Comparison of ENCODE assay signal across 21 cellular contexts in the genomic region with DNA sequence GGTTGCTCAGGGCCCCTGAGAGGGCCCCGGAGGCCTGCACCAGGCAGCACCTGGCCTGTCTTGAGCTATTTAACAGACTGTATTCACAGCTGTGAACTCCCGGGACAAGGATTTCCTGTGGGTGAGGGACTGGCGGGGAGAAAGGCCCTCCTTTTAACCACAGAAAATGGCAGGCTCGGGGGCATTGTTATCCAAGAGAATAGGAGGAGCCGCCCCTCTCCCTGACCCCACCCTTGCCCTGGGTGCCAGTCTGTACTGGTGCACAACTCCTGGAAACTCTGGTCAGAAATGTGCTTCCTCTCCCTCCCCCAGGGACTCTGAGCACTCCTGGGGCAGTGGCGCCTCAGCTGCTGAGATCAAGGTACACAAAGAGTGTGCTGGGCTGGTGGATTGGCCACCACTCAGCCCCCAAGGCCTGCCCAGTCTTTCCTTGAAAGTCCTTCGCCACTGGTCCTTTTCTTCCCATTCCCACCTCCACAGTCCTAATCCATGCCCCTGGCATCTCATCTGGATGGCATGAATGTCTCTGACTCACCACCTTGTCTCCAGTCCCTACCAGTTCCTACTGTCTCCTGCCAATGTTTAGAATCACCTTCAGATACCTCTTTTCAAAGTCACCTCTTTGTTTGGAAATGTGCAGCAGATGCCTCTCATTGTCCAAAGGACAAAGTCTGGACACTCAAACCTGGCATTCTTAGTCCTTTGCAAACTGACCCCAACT. TPM values are rescaled to one million over a fixed set of nuclear protein-coding genes. Genes with fewer than 3 reads are reported as not detected.
DNase-seq lines count a peak whose midpoint lies in the region; ATAC-seq, FAIRE-seq and TF ChIP-seq lines count a peak whose summit lies in the region.
"Had no signal": no experiment of that assay in that cellular context is flagged by ENCODE, and none has a peak within 500 bp of the region (broad histone marks: within the 10 kb centered on the region; RNA-seq: fewer than 3 reads in every experiment).

No MANE protein-coding gene starts in this region.

- H3K27me3 ChIP-seq in breast epithelium (no peaks in the 10 kb centered on the region), mammary epithelial cell (ENCODE audit: insufficient read depth, low read length) (no peaks in the 10 kb centered on the region), keratinocyte (ENCODE audit: control insufficient read depth, extremely low read depth, insufficient read depth, low read length) (no peaks in the 10 kb centered on the region), aorta (ENCODE audit: control insufficient read depth in 1 of 2, insufficient read depth in 2 of 2, low read length in 1 of 2) (no peaks in the 10 kb centered on the region)

- H3K9ac ChIP-seq in mammary epithelial cell (ENCODE audit: insufficient read depth, low read length), result no peak overlapping the region
- no peak overlapping the region for H3K9ac ChIP-seq in keratinocyte (ENCODE audit: control insufficient read depth, extremely low read depth, insufficient read depth, low read length)

- ATAC-seq in aorta (ENCODE audit: low FRiP score), result peak; percentile 25
- no peak for ATAC-seq in HG02588 (IDR thresholded peaks at IDR 0.05; ENCODE audit: unreplicated experiment)
- ATAC-seq: activated T-cell treated with anti-CD3 and anti-CD28 coated beads, Interleukin-2, amount 50 U/mL, for 4 hours; stimulated activated naive CD8-positive, alpha-beta T cell treated with anti-CD3 and anti-CD28 coated beads, Interleukin-15, Interleukin-2, amounts not matched to agents 100 U/mL and 50 U/mL, for 24 hours had no signal

- BruUV-seq in MCF 10A (replicated peaks; lab: Mats Ljungman, UMichigan) (no TSS peak), mammary epithelial cell (replicated peaks; lab: Mats Ljungman, UMichigan) (no TSS peak)

- peak; percentile 75 for FAIRE-seq in keratinocyte (lab: Jason Lieb, UNC)
- FAIRE-seq: A549, TTC549, urothelium cell line had no signal

- H3K9me3 ChIP-seq in breast epithelium, result no peaks in the 10 kb centered on the region
- no peaks in the 10 kb centered on the region for H3K9me3 ChIP-seq in mammary epithelial cell (replicated peaks; ENCODE audit: insufficient read depth, low read length)
- H3K9me3 ChIP-seq in keratinocyte (ENCODE audit: control insufficient read depth, low read depth, low read length), result no peaks in the 10 kb centered on the region
- no peaks in the 10 kb centered on the region for H3K9me3 ChIP-seq in aorta (ENCODE audit: control insufficient read depth, low read length)
- H3K9me3 ChIP-seq: A549, prostate gland had no signal

- H3K27ac Mint-ChIP-seq in MCF 10A (ENCODE audit: low read depth, unreplicated experiment), result no peak overlapping the region
- no peak overlapping the region for H3K27ac Mint-ChIP-seq in T-helper 2 cell treated with Interferon-gamma antibody and Interleukin-4, amounts not matched to agents 5 μg/mL and 100 μg/mL, for 36 hours
- H3K27ac Mint-ChIP-seq: activated CD4-positive, alpha-beta memory T cell treated with anti-CD3 and anti-CD28 coated beads for 36 hours; activated naive CD8-positive, alpha-beta T cell; CD14-positive monocyte; naive B cell had no signal

- DNase-seq in MCF 10A (ENCODE audit: unreplicated experiment) (peak; percentile 63), breast epithelium (ENCODE audit: low spot score in 2 of 2) (no peak), mammary epithelial cell (peak; percentile 33), keratinocyte (ENCODE audit: low read depth, low spot score) (no peak), aorta (no peak), COR-L47 (lab: John Stamatoyannopoulos, UW) (no peak)
- DNase-seq in T-helper 2 cell treated with Interferon-gamma antibody and Interleukin-4, amounts not matched to agents 5 μg/mL and 100 μg/mL, for 36 hours (ENCODE audit: low spot score), result no peak
- DNase-seq: activated CD4-positive, alpha-beta memory T cell treated with anti-CD3 and anti-CD28 coated beads for 36 hours; activated T-cell treated with anti-CD3 and anti-CD28 coated beads, Interleukin-2, amount 50 U/mL, for 4 hours; EL; KG1; naive B cell; NCI-H1694 treated with DMSO at 0.1 percent for 48 hours; stimulated activated naive CD8-positive, alpha-beta T cell treated with anti-CD3 and anti-CD28 coated beads, Interleukin-15, Interleukin-2, amounts not matched to agents 100 U/mL and 50 U/mL, for 24 hours had no signal

- no peaks in the 10 kb centered on the region for H3K27me3 Mint-ChIP-seq in MCF 10A (ENCODE audit: insufficient read depth, unreplicated experiment)
- peaks cover 44% of the 10 kb centered on the region for H3K27me3 Mint-ChIP-seq in T-helper 2 cell treated with Interferon-gamma antibody and Interleukin-4, amounts not matched to agents 5 μg/mL and 100 μg/mL, for 36 hours (ENCODE audit: low read depth)

- peaks cover 8% of the 10 kb centered on the region for H3K4me1 Mint-ChIP-seq in MCF 10A (ENCODE audit: insufficient read depth, unreplicated experiment)
- H3K4me1 Mint-ChIP-seq in T-helper 2 cell treated with Interferon-gamma antibody and Interleukin-4, amounts not matched to agents 5 μg/mL and 100 μg/mL, for 36 hours (ENCODE audit: low read depth), result peaks cover 10% of the 10 kb centered on the region

- H3K36me3 ChIP-seq in breast epithelium (no peaks in the 10 kb centered on the region), mammary epithelial cell (ENCODE audit: insufficient read depth, low read length) (no peaks in the 10 kb centered on the region), keratinocyte (ENCODE audit: control insufficient read depth in 2 of 2, extremely low read depth in 1 of 2, insufficient read depth in 2 of 2, low read length in 2 of 2) (no peaks in the 10 kb centered on the region), aorta (ENCODE audit: control insufficient read depth in 1 of 2, insufficient read depth in 2 of 2, low read length in 1 of 2) (no peaks in the 10 kb centered on the region)
- H3K36me3 ChIP-seq: prostate gland had no signal

- in situ Hi-C loops in mammary epithelial cell (cut with MboI; ENCODE audit: low sequenced_read_pairs in 2 of 2), result no loop called here

- H3K4me2 ChIP-seq in mammary epithelial cell (ENCODE audit: insufficient read depth, low read depth, low read length) (no peak overlapping the region), keratinocyte (ENCODE audit: control insufficient read depth, extremely low read depth, insufficient read depth, low read depth, low read length) (peak overlapping the region; percentile 22)
- H3K4me2 ChIP-seq: A549 had no signal

- intact Hi-C loops in MCF 10A (cut with micrococcal nuclease), result no loop called here
- intact Hi-C loops in breast epithelium (cut with DNase I; ENCODE audit: low total_unique reads), result no loop called here
- intact Hi-C loops in mammary epithelial cell (cut with micrococcal nuclease), result no loop called here
- intact Hi-C loops in aorta (cut with DNase I), result no loop called here

- POLR2A ChIA-PET in MCF 10A (lab: Yijun Ruan, JAX), result no interaction called here

- H3K36me3 Mint-ChIP-seq in MCF 10A (ENCODE audit: insufficient read depth, unreplicated experiment), result peaks cover 4% of the 10 kb centered on the region
- no peaks in the 10 kb centered on the region for H3K36me3 Mint-ChIP-seq in T-helper 2 cell treated with Interferon-gamma antibody and Interleukin-4, amounts not matched to agents 5 μg/mL and 100 μg/mL, for 36 hours (ENCODE audit: low read depth)
- H3K36me3 Mint-ChIP-seq: activated CD4-positive, alpha-beta memory T cell treated with anti-CD3 and anti-CD28 coated beads for 36 hours; activated naive CD8-positive, alpha-beta T cell; CD14-positive monocyte had no signal

- TF ChIP-seq CTCF in MCF 10A (IDR thresholded peaks at IDR 0.05; ENCODE audit: unreplicated experiment), result no peak
- no peak for TF ChIP-seq CTCF in breast epithelium (IDR thresholded peaks at IDR 0.05)
- TF ChIP-seq CTCF in mammary epithelial cell (conservative IDR thresholded peaks at IDR 0.05 in 1 of 2, IDR thresholded peaks at IDR 0.05 in 1 of 2; ENCODE audit: extremely low read depth in 1 of 2, insufficient read depth in 1 of 2, low read depth in 1 of 2, low read length in 2 of 2), result no peak
- no peak for TF ChIP-seq CTCF in keratinocyte (optimal IDR thresholded peaks at IDR 0.05 in 1 of 3, IDR thresholded peaks at IDR 0.05 in 1 of 3, conservative IDR thresholded peaks at IDR 0.05 in 1 of 3; ENCODE audit: extremely low read depth in 1 of 3, insufficient read depth in 2 of 3, low read length in 3 of 3)

- 52% methylated on average over 5 of the region's 7 CpGs for WGBS in mammary epithelial cell (ENCODE audit: low coverage, missing lambda C conversion rate)
- WGBS in aorta, 2 donors, result 92 to 94% methylated on average over 7 of the region's 7 CpGs

- H4K20me1 ChIP-seq in mammary epithelial cell (ENCODE audit: insufficient read depth, low read length) (no peaks in the 10 kb centered on the region), keratinocyte (ENCODE audit: control insufficient read depth, extremely low read depth, insufficient read depth, low read length) (no peaks in the 10 kb centered on the region)

- TF ChIP-seq POLR2A in breast epithelium (IDR thresholded peaks at IDR 0.05), result no peak

- H3K9me3 Mint-ChIP-seq in MCF 10A (ENCODE audit: unreplicated experiment), result no peaks in the 10 kb centered on the region
- H3K9me3 Mint-ChIP-seq in T-helper 2 cell treated with Interferon-gamma antibody and Interleukin-4, amounts not matched to agents 5 μg/mL and 100 μg/mL, for 36 hours, result no peaks in the 10 kb centered on the region
- H3K9me3 Mint-ChIP-seq: activated CD4-positive, alpha-beta memory T cell treated with anti-CD3 and anti-CD28 coated beads for 36 hours; activated T-cell treated with anti-CD3 and anti-CD28 coated beads, Interleukin-2, amount 50 U/mL, for 4 hours; CD14-positive monocyte; naive B cell had no signal

- H3K79me2 ChIP-seq in mammary epithelial cell (ENCODE audit: insufficient read depth, low read length) (no peaks in the 10 kb centered on the region), keratinocyte (ENCODE audit: control insufficient read depth, insufficient read depth, low read length) (no peaks in the 10 kb centered on the region)

- H2AFZ ChIP-seq in mammary epithelial cell (ENCODE audit: low read depth, low read length) (no peak overlapping the region), keratinocyte (ENCODE audit: control insufficient read depth, low read length) (no peak overlapping the region)

- H3K4me3 ChIP-seq in breast epithelium (no peak overlapping the region), mammary epithelial cell (replicated peaks in 1 of 3; ENCODE audit: insufficient read depth in 1 of 3, low read depth in 2 of 3, low read length in 3 of 3) (no peak overlapping the region), keratinocyte (ENCODE audit: control insufficient read depth in 2 of 3, extremely low read depth in 1 of 3, insufficient read depth in 2 of 3, low read depth in 1 of 3, low read length in 3 of 3) (no peak overlapping the region), aorta (ENCODE audit: low read length in 2 of 2) (no peak overlapping the region)
- H3K4me3 ChIP-seq: A549, prostate gland had no signal

- no peak overlapping the region for H3K4me3 Mint-ChIP-seq in MCF 10A (ENCODE audit: unreplicated experiment)
- no peak overlapping the region for H3K4me3 Mint-ChIP-seq in T-helper 2 cell treated with Interferon-gamma antibody and Interleukin-4, amounts not matched to agents 5 μg/mL and 100 μg/mL, for 36 hours
- H3K4me3 Mint-ChIP-seq: activated CD4-positive, alpha-beta memory T cell treated with anti-CD3 and anti-CD28 coated beads for 36 hours; activated naive CD8-positive, alpha-beta T cell; activated T-cell treated with anti-CD3 and anti-CD28 coated beads, Interleukin-2, amount 50 U/mL, for 4 hours; CD14-positive monocyte had no signal

- dilution Hi-C loops in mammary epithelial cell (cut with HindIII; ENCODE audit: low sequenced_read_pairs), result no loop called here
- dilution Hi-C loops in keratinocyte (cut with MboI; ENCODE audit: extremely low pct_ligation_motif_present, low sequenced_read_pairs), result no loop called here

- CTCF ChIA-PET in MCF 10A (lab: Yijun Ruan, JAX), result interaction anchor here (0.9 to 1.3 kb wide), 2 partner anchors 215 to 265 kb away, joined by 3 to 6 read pairs; no protein-coding TSS in a partner anchor
- CTCF ChIA-PET in mammary epithelial cell (lab: Charles Lee; ENCODE audit: low non-redundant PET), result no interaction called here

- H3K4me1 ChIP-seq in breast epithelium, result no peaks in the 10 kb centered on the region
- peaks cover 10% of the 10 kb centered on the region for H3K4me1 ChIP-seq in mammary epithelial cell (ENCODE audit: insufficient read depth, low read length)
- peaks cover 9% of the 10 kb centered on the region for H3K4me1 ChIP-seq in keratinocyte (ENCODE audit: control insufficient read depth, extremely low read depth, insufficient read depth, low read length)
- no peaks in the 10 kb centered on the region for H3K4me1 ChIP-seq in aorta (ENCODE audit: control insufficient read depth in 1 of 2, insufficient read depth in 2 of 2, low read length in 2 of 2)
- H3K4me1 ChIP-seq: prostate gland had no signal

- no peaks in the 10 kb centered on the region for H3K9me1 ChIP-seq in keratinocyte (ENCODE audit: control insufficient read depth, extremely low read depth, insufficient read depth, low read length)

- H3K27ac ChIP-seq in breast epithelium (peak overlapping the region in 1 of 2 donors; percentile 12), mammary epithelial cell (ENCODE audit: insufficient read depth, low read depth, low read length) (no peak overlapping the region), keratinocyte (ENCODE audit: control insufficient read depth, insufficient read depth, low read length) (no peak overlapping the region), aorta (ENCODE audit: low read depth in 1 of 2, low read length in 2 of 2) (no peak overlapping the region)
- H3K27ac ChIP-seq: prostate gland had no signal

RNA-seq across cellular contexts. Expression of a gene that starts 19.6 kb away (rescaled TPM):
- total RNA-seq in MCF 10A (2022), result 146 and 200 TPM in 2 replicates
- 100 to 1,000 TPM in 2 of 3 donors, 10 to 100 TPM in 1; 92.5 to 274 (median 229) TPM for total RNA-seq in breast epithelium
- total RNA-seq in mammary epithelial cell, result 100 to 1,000 TPM; 130 to 174 TPM
- 182 TPM for polyA plus RNA-seq in mammary epithelial cell
- polyA minus RNA-seq in mammary epithelial cell, result 153 TPM
- 91.0 to 153 TPM (median 96.7 TPM) in 3 replicates for polyA plus RNA-seq in keratinocyte
- polyA plus RNA-seq in keratinocyte (2011; ENCODE audit: low read depth), result 38.1 TPM
- 102 and 135 TPM in 2 replicates for polyA plus RNA-seq in keratinocyte (2011; cell fraction: cytosol; rRNA removed)
- polyA plus RNA-seq in keratinocyte (2011; cell fraction: nucleus; rRNA removed), result 154 and 178 TPM in 2 replicates
- polyA plus RNA-seq in keratinocyte (2012; ENCODE audit: low replicate concordance), result 76.1 and 76.9 TPM in 2 replicates
- polyA minus RNA-seq in keratinocyte, result 99.9 to 166 TPM (median 147 TPM) in 3 replicates
- 168 TPM for polyA minus RNA-seq in keratinocyte (2011; cell fraction: cytosol; rRNA and poly(A)+ RNA removed)
- polyA minus RNA-seq in keratinocyte (2011; cell fraction: nucleus; rRNA and poly(A)+ RNA removed), result 123 and 210 TPM in 2 replicates
- 100 to 1,000 TPM; 414 to 954 TPM for total RNA-seq in aorta
- polyA plus RNA-seq in aorta, result 100 to 1,000 TPM; 213 to 392 TPM

Comparison
In these comparisons a context has a peak if more than half of its experiments do, and no peak if none do; other contexts are left out.
1. DNase-seq: peak in MCF 10A (single experiment) and mammary epithelial cell (single experiment); none in breast epithelium (0 of 2), keratinocyte (single experiment), aorta (0 of 2), COR-L47 (single experiment) and T-helper 2 cell treated with Interferon-gamma antibody and Interleukin-4, amounts not matched to agents 5 μg/mL and 100 μg/mL, for 36 hours (single experiment).